Comparison of ENCODE assay signal across 20 cellular contexts in genomic region chr9:35349287-35349990, GRCh38.
DNase-seq lines count a peak whose midpoint lies in the region; ATAC-seq and TF ChIP-seq lines count a peak whose summit lies in the region.
"Had no signal": no experiment of that assay in that cellular context is flagged by ENCODE, and none has a peak within 500 bp of the region (broad histone marks: within the 10 kb centered on the region; RNA-seq: fewer than 3 reads in every experiment).

No MANE protein-coding gene starts in this region.

- H3K36me3 ChIP-seq in gastrocnemius medialis = no peaks in the 10 kb centered on the region

- H3K4me1 ChIP-seq in gastrocnemius medialis = peaks cover 16 to 22% of the 10 kb centered on the region in 2 donors
- H3K4me1 ChIP-seq: A549, Caco-2, Peyer's patch had no signal

- in situ Hi-C loops in gastrocnemius medialis (cut with MboI; ENCODE audit: low sequenced_read_pairs in 4 of 4) = no loop called here

- H3K27me3 ChIP-seq in gastrocnemius medialis = no peaks in the 10 kb centered on the region
- H3K27me3 ChIP-seq: Peyer's patch had no signal

- DNase-seq in LHCN-M2 (ENCODE audit: low read depth) (peak; percentile 41), epithelial cell of esophagus (ENCODE audit: low read depth) (peak; percentile 32), gastrocnemius medialis (no peak), NOMO-1 treated with dmso at 0.1 percent for 144 hours (lab: John Stamatoyannopoulos, UW; ENCODE audit: unreplicated experiment) (no peak), COLO668 (lab: John Stamatoyannopoulos, UW; ENCODE audit: unreplicated experiment) (no peak)
- DNase-seq in stimulated activated CD4-positive, alpha-beta T cell treated with anti-CD3 and anti-CD28 coated beads, Interleukin-4, amount 100 ng/mL, for 24 hours = no peak
- DNase-seq: Caco-2, KBM-7, MM.1S, NCI-H1092 treated with DMSO at 0.1 percent for 48 hours, NCI-H1694, NCI-H2107, NCI-H226, NCI-H524 treated with DMSO at 0.1 percent for 48 hours, Peyer's patch had no signal

- H3K4me3 ChIP-seq in epithelial cell of esophagus (ENCODE audit: low read length) (no peak overlapping the region), gastrocnemius medialis (no peak overlapping the region)
- H3K4me3 ChIP-seq: A549, Peyer's patch, SK-N-MC had no signal

- no peak for TF ChIP-seq POLR2A in gastrocnemius medialis (IDR thresholded peaks at IDR 0.05)

- intact Hi-C loops in gastrocnemius medialis (cut with DNase I; ENCODE audit: low total_unique reads) = no loop called here

- H3K27ac ChIP-seq in C4-2B (peak overlapping the region; percentile 77), gastrocnemius medialis (peak overlapping the region in 3 of 4 donors; percentile 23 to 60 (median 43))
- H3K27ac ChIP-seq: A549, Peyer's patch, SK-N-MC had no signal

- no peak for TF ChIP-seq CTCF in C4-2B (conservative IDR thresholded peaks at IDR 0.05)
- no peak for TF ChIP-seq CTCF in epithelial cell of esophagus (IDR thresholded peaks at IDR 0.05; ENCODE audit: insufficient read depth, low read depth, low read length, missing control alignments)
- TF ChIP-seq CTCF in gastrocnemius medialis (IDR thresholded peaks at IDR 0.05 in 4 of 5, conservative IDR thresholded peaks at IDR 0.05 in 1 of 5) = no peak

- no peak for ATAC-seq in gastrocnemius medialis
- no peak for ATAC-seq in HG02588 (IDR thresholded peaks at IDR 0.05; ENCODE audit: unreplicated experiment)
- ATAC-seq: A549, HCT116 had no signal

- no peaks in the 10 kb centered on the region for H3K9me3 ChIP-seq in gastrocnemius medialis
- H3K9me3 ChIP-seq: A549, Caco-2, Peyer's patch had no signal

Comparison
In these comparisons a context has a peak if more than half of its experiments do, and no peak if none do; other contexts are left out.
1. DNase-seq: peak in LHCN-M2 (single experiment) and epithelial cell of esophagus (single experiment); none in gastrocnemius medialis (0 of 2), stimulated activated CD4-positive, alpha-beta T cell treated with anti-CD3 and anti-CD28 coated beads, Interleukin-4, amount 100 ng/mL, for 24 hours (single experiment), NOMO-1 treated with dmso at 0.1 percent for 144 hours (single experiment) and COLO668 (single experiment).